In genomic region chr18:39232937-39233336, GRCh38 we compare ENCODE assay signal across 19 cellular contexts.
"Had no signal": no experiment of that assay in that cellular context is flagged by ENCODE, and none has a peak within 500 bp of the region (broad histone marks: within the 10 kb centered on the region; RNA-seq: fewer than 3 reads in every experiment).

No MANE protein-coding gene starts in this region.

- H3K9me3 ChIP-seq: MG63 had no signal

- H3K4me3 ChIP-seq: MG63, SJSA1, SK-N-MC had no signal

- DNase-seq: Karpas-422, KBM-7, MG63, NCI-H1092 treated with DMSO at 0.1 percent for 48 hours, NCI-H1436, NCI-H1694 treated with DMSO at 0.1 percent for 48 hours, NCI-H2029, NCI-H2081 treated with DMSO at 0.1 percent for 48 hours, NCI-H2171, NCI-H345, NCI-H446 treated with DMSO at 0.1 percent for 48 hours, NCI-H510A treated with DMSO at 0.1 percent for 48 hours, NCI-H526 treated with DMSO at 0.1 percent for 48 hours, NCI-H748 treated with DMSO at 0.1 percent for 48 hours, Right ventricle myocardium superior, RPMI8226, SIG-M5 had no signal

- H3K4me1 ChIP-seq: SJSA1 had no signal

- H3K27ac ChIP-seq: SJSA1, SK-N-MC had no signal

- H3K36me3 ChIP-seq: MG63, SJSA1 had no signal

- H3K27me3 ChIP-seq: MG63, SJSA1 had no signal
